8 cellular contexts compared by ENCODE assay signal in the genomic region with DNA sequence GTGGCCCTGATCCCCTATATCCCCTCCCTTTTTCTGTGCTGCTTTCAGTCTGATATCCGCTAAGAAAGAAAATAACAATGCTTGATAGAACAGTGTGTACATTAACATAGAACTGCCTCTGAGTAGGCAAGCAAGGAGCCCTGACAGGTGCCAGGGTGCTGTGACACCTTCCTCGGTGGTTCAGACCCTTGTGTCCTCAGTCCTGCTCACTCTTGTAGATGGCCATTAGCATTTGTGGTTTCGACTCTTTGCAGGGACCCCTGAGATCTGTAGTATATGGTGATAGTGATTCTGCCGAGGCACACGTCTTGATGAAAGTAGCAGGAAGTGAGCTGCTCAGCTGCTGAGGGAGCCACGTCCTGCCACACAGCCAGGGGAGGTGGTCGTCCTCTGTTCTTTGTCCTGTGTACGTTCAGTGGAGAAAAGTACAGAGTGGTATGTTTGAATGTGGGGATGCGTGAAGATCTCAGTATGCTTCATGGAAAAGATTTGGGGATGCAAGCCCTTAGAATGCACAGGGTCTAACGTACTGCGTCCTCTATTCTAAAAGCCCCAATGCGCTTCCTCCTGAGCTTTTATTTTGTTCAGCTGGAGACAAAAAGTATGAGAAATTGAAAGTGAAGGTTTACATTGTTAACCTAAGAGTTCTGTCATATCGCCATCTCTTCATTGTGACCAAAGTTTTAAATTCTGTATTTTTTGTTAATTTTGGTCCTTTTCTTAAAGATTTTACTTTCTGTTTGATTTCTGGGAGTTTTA. TPM values are rescaled to one million over a fixed set of nuclear protein-coding genes. Genes with fewer than 3 reads are reported as not detected.
DNase-seq lines count a peak whose midpoint lies in the region; ATAC-seq and TF ChIP-seq lines count a peak whose summit lies in the region.

No MANE protein-coding gene starts in this region.

- no peaks in the 10 kb centered on the region for H3K36me3 ChIP-seq in effector memory CD4-positive, alpha-beta T cell (ENCODE audit: control insufficient read depth, insufficient read depth, low read length)
- H3K36me3 ChIP-seq in BE2C, result peaks cover 31% of the 10 kb centered on the region

- POLR2A ChIA-PET in CD4-positive, alpha-beta T cell (lab: Charles Lee), result interaction anchor here (0.6 to 11.2 kb wide), 31 partner anchors 10 to 761 kb away, joined by 3 to 320 read pairs (median 4); a partner anchor contains a TSS

- ATAC-seq in CD4-positive, alpha-beta T cell (ENCODE audit: poor library complexity), result peak; percentile 81
- peak; percentile 69 for ATAC-seq in GM19452 (IDR thresholded peaks at IDR 0.05; ENCODE audit: unreplicated experiment)
- peak; percentile 86 for ATAC-seq in T-helper 17 cell

- peak overlapping the region; percentile 62 for H3K4me3 ChIP-seq in effector memory CD4-positive, alpha-beta T cell (ENCODE audit: insufficient read depth, low read depth, low read length, poor library complexity, severe bottlenecking)
- H3K4me3 ChIP-seq in BE2C (ENCODE audit: low read depth, low read length), result no peak overlapping the region

- peak overlapping the region; percentile 96 for H3K27ac Mint-ChIP-seq in CD4-positive, alpha-beta T cell
- peak overlapping the region; percentile 99 for H3K27ac Mint-ChIP-seq in T-helper 17 cell

- no peaks in the 10 kb centered on the region for H3K9me3 Mint-ChIP-seq in CD4-positive, alpha-beta T cell

- peak overlapping the region; percentile 90 for H3K4me3 Mint-ChIP-seq in CD4-positive, alpha-beta T cell
- H3K4me3 Mint-ChIP-seq in T-helper 17 cell, result peak overlapping the region; percentile 97

- DNase-seq in CD4-positive, alpha-beta T cell, result peak in 9 of 10 experiments; percentile 7 to 62 (median 45)
- DNase-seq in T-helper 17 cell, result no peak
- DNase-seq in effector memory CD4-positive, alpha-beta T cell, result peak in 2 of 3 donors; percentile 10 to 11
- no peak for DNase-seq in HuH-7 (ENCODE audit: low spot score)
- DNase-seq in SW 1271 (lab: John Stamatoyannopoulos, UW), result no peak
- DNase-seq in mesenteric fat pad (ENCODE audit: low spot score), result no peak
- no peak for DNase-seq in BE2C

- intact Hi-C loops in CD4-positive, alpha-beta T cell (cut with DNase I, micrococcal nuclease), result no loop called here

- H3K36me3 Mint-ChIP-seq in CD4-positive, alpha-beta T cell (ENCODE audit: low read depth), result peaks cover 35% of the 10 kb centered on the region
- H3K36me3 Mint-ChIP-seq in T-helper 17 cell (ENCODE audit: low read depth), result peaks cover 10% of the 10 kb centered on the region

- peaks cover 49% of the 10 kb centered on the region for H3K4me1 Mint-ChIP-seq in CD4-positive, alpha-beta T cell (ENCODE audit: low read depth)
- H3K4me1 Mint-ChIP-seq in T-helper 17 cell, result peaks cover 32% of the 10 kb centered on the region

- H3K27ac ChIP-seq in CD4-positive, alpha-beta T cell (ENCODE audit: low read depth, low read length), result peak overlapping the region; percentile 84
- peak overlapping the region; percentile 53 for H3K27ac ChIP-seq in effector memory CD4-positive, alpha-beta T cell (ENCODE audit: insufficient read depth, low read length, poor library complexity, severe bottlenecking)

- no peaks in the 10 kb centered on the region for H3K27me3 Mint-ChIP-seq in CD4-positive, alpha-beta T cell
- H3K27me3 Mint-ChIP-seq in T-helper 17 cell, result no peaks in the 10 kb centered on the region

- no peaks in the 10 kb centered on the region for H3K9me3 ChIP-seq in CD4-positive, alpha-beta T cell (ENCODE audit: control insufficient read depth, low read length)
- H3K9me3 ChIP-seq in T-helper 17 cell (ENCODE audit: control insufficient read depth, low read length, poor library complexity, severe bottlenecking) (no peaks in the 10 kb centered on the region), BE2C (no peaks in the 10 kb centered on the region)
- no peaks in the 10 kb centered on the region for H3K9me3 ChIP-seq in effector memory CD4-positive, alpha-beta T cell (ENCODE audit: control insufficient read depth, low read length)

- H3K27me3 ChIP-seq in CD4-positive, alpha-beta T cell (ENCODE audit: control insufficient read depth, insufficient read depth, low read length), result no peaks in the 10 kb centered on the region
- H3K27me3 ChIP-seq in effector memory CD4-positive, alpha-beta T cell (replicated peaks; ENCODE audit: control insufficient read depth, insufficient read depth, low read length, poor library complexity, severe bottlenecking), result no peaks in the 10 kb centered on the region
- no peaks in the 10 kb centered on the region for H3K27me3 ChIP-seq in BE2C

- TF ChIP-seq CTCF in CD4-positive, alpha-beta T cell (IDR thresholded peaks at IDR 0.05), result no peak
- TF ChIP-seq CTCF in BE2C (IDR thresholded peaks at IDR 0.05; ENCODE audit: low read depth, low read length), result no peak

- CTCF ChIA-PET in CD4-positive, alpha-beta T cell (lab: Charles Lee), result interaction anchor here (1.1 to 4.5 kb wide), 5 partner anchors 10 to 188 kb away, joined by 3 to 24 read pairs (median 4); a partner anchor contains a TSS

- H3K4me1 ChIP-seq in effector memory CD4-positive, alpha-beta T cell (ENCODE audit: control insufficient read depth, insufficient read depth, low read length, poor library complexity, severe bottlenecking), result peaks cover 5% of the 10 kb centered on the region
- peaks cover 9% of the 10 kb centered on the region for H3K4me1 ChIP-seq in BE2C

RNA-seq across cellular contexts. Expression of a gene that starts 35.4 kb away (rescaled TPM):
- total RNA-seq in CD4-positive, alpha-beta T cell, result 10 to 100 TPM; 21.2 to 22.6 TPM
- total RNA-seq in T-helper 17 cell (1 to 10 TPM; 6.1 to 9.0 TPM), mesenteric fat pad (7.1 TPM)
- polyA plus RNA-seq in BE2C (2012; ENCODE audit: insufficient read depth, insufficient read length, low read depth), result 32.3 TPM

Comparison
In these comparisons a context has a peak if more than half of its experiments do, and no peak if none do; other contexts are left out.
1. DNase-seq: peak in CD4-positive, alpha-beta T cell (9 of 10) and effector memory CD4-positive, alpha-beta T cell (2 of 3); none in T-helper 17 cell (0 of 3), HuH-7 (single experiment), SW 1271 (0 of 2), mesenteric fat pad (single experiment) and BE2C (single experiment).
2. Peak in every context shown above with its lines, with median percentiles within 50 percentile points of each other: ATAC-seq.